In genomic region chr4:85393201-85393600, GRCh38 we compare ENCODE assay signal across 16 cellular contexts.
A peak's percentile ranks its signal among the peaks of the same experiment; 100 is the strongest.
DNase-seq lines count a peak whose midpoint lies in the region; ATAC-seq and TF ChIP-seq lines count a peak whose summit lies in the region.
"Had no signal": no experiment of that assay in that cellular context is flagged by ENCODE, and none has a peak within 500 bp of the region (broad histone marks: within the 10 kb centered on the region; RNA-seq: fewer than 3 reads in every experiment).

No MANE protein-coding gene starts in this region.

- H4K20me1 ChIP-seq in smooth muscle cell (ENCODE audit: low read depth): no peaks in the 10 kb centered on the region

- no peaks in the 10 kb centered on the region for H3F3A ChIP-seq in smooth muscle cell (ENCODE audit: low read depth)

- H3K9ac ChIP-seq in smooth muscle cell (ENCODE audit: low read depth): no peak overlapping the region

- TF ChIP-seq CTCF in right atrium auricular region (IDR thresholded peaks at IDR 0.05) (no peak), smooth muscle cell (IDR thresholded peaks at IDR 0.05; ENCODE audit: borderline replicate concordance, insufficient read depth, poor library complexity, severe bottlenecking) (no peak)

- H3K9me3 ChIP-seq in right atrium auricular region (no peaks in the 10 kb centered on the region), smooth muscle cell (replicated peaks; ENCODE audit: low read depth) (no peaks in the 10 kb centered on the region)

- H3K27ac ChIP-seq in right atrium auricular region (no peak overlapping the region), smooth muscle cell (ENCODE audit: low read depth) (no peak overlapping the region)
- H3K27ac ChIP-seq: brain microvascular endothelial cell, skin epidermis had no signal

- DNase-seq in NAMALWA (ENCODE audit: low spot score) (peak; percentile 19), NCI-H1417 (lab: John Stamatoyannopoulos, UW) (no peak), right atrium auricular region (ENCODE audit: low spot score) (no peak), smooth muscle cell (lab: John Stamatoyannopoulos, UW; ENCODE audit: unreplicated experiment) (no peak)
- DNase-seq: brain microvascular endothelial cell; effector memory CD4-positive, alpha-beta T cell; foreskin fibroblast; HFFc6; IMR-90; NCI-H1436 treated with DMSO at 0.1 percent for 48 hours; NCI-H774 had no signal

- H3K4me3 ChIP-seq in right atrium auricular region: no peak overlapping the region
- H3K4me3 ChIP-seq in smooth muscle cell: no peak overlapping the region
- H3K4me3 ChIP-seq: skin epidermis had no signal

- H3K79me2 ChIP-seq in smooth muscle cell (ENCODE audit: low read depth): no peaks in the 10 kb centered on the region

- H3K27me3 ChIP-seq in right atrium auricular region (no peaks in the 10 kb centered on the region), smooth muscle cell (ENCODE audit: low read depth) (no peaks in the 10 kb centered on the region)
- H3K27me3 ChIP-seq: brain microvascular endothelial cell had no signal

- WGBS in smooth muscle cell (ENCODE audit: low lambda C conversion rate): 83% methylated on average over 3 of the region's 3 CpGs

- H3K36me3 ChIP-seq in right atrium auricular region (no peaks in the 10 kb centered on the region), smooth muscle cell (ENCODE audit: low read depth) (no peaks in the 10 kb centered on the region)
- H3K36me3 ChIP-seq: brain microvascular endothelial cell had no signal

- ATAC-seq in GM18858 (IDR thresholded peaks at IDR 0.05; ENCODE audit: unreplicated experiment) (peak; percentile 53), GM21528 (IDR thresholded peaks at IDR 0.05; ENCODE audit: low FRiP score, unreplicated experiment) (peak; percentile 69), HG03045 (IDR thresholded peaks at IDR 0.05; ENCODE audit: unreplicated experiment) (peak; percentile 67), HG03521 (IDR thresholded peaks at IDR 0.05; ENCODE audit: unreplicated experiment) (no peak)

- no peak overlapping the region for H2AFZ ChIP-seq in smooth muscle cell (ENCODE audit: low read depth)

- H3K4me1 ChIP-seq in right atrium auricular region (peaks cover 0 to 6% of the 10 kb centered on the region in 2 donors), smooth muscle cell (ENCODE audit: low read depth) (no peaks in the 10 kb centered on the region)

- no peak overlapping the region for H3K4me2 ChIP-seq in smooth muscle cell
